1 cellular context compared by ENCODE assay signal in genomic region chr14:49620182-49621113, GRCh38.
TF ChIP-seq lines count a peak whose summit lies in the region.

Gene MGAT2 (plus strand): TSS chr14:49620799. CDS start chr14:49621269, 470 bp downstream.
Gene RPL36AL (minus strand): TSS chr14:49620626. CDS start chr14:49619104, 1,522 bp downstream.

TF ChIP-seq in GM12878, 131 proteins besides CTCF, POLR2A, EP300 and RAD21 (continued from another document and continues in another):
- TF ChIP-seq, protein P1, sequence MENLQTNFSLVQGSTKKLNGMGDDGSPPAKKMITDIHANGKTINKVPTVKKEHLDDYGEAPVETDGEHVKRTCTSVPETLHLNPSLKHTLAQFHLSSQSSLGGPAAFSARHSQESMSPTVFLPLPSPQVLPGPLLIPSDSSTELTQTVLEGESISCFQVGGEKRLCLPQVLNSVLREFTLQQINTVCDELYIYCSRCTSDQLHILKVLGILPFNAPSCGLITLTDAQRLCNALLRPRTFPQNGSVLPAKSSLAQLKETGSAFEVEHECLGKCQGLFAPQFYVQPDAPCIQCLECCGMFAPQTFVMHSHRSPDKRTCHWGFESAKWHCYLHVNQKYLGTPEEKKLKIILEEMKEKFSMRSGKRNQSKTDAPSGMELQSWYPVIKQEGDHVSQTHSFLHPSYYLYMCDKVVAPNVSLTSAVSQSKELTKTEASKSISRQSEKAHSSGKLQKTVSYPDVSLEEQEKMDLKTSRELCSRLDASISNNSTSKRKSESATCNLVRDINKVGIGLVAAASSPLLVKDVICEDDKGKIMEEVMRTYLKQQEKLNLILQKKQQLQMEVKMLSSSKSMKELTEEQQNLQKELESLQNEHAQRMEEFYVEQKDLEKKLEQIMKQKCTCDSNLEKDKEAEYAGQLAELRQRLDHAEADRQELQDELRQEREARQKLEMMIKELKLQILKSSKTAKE (IDR thresholded peaks at IDR 0.05; ENCODE audit: low read depth, poor library complexity, severe bottlenecking): no peak
- TF ChIP-seq ZZZ3 (IDR thresholded peaks at IDR 0.05; ENCODE audit: control insufficient read depth, insufficient read length, low read depth) (no peak), HSF1 (IDR thresholded peaks at IDR 0.05; ENCODE audit: low read depth, low read length) (no peak), GABPA (IDR thresholded peaks at IDR 0.05; ENCODE audit: low read depth) (peak; percentile 90), NR2F1 (conservative IDR thresholded peaks at IDR 0.05) (no peak; the same call in 1 of the 2 replicates), EGR1 (IDR thresholded peaks at IDR 0.05; ENCODE audit: borderline replicate concordance in 1 of 2, low read depth in 2 of 2, low read length in 2 of 2) (0 out of 3 replicates have a peak, but pooled peaks of 1 of the 2 experiments have one; percentile 19), SUZ12 (IDR thresholded peaks at IDR 0.05; ENCODE audit: unreplicated experiment) (no peak), CBX3 (IDR thresholded peaks at IDR 0.05; ENCODE audit: borderline replicate concordance, low read depth) (no peak), BRCA1 (IDR thresholded peaks at IDR 0.05; ENCODE audit: low read depth, low read length) (no peak), RB1 (IDR thresholded peaks at IDR 0.05; ENCODE audit: borderline replicate concordance) (peak; percentile 42), NR2C1 (IDR thresholded peaks at IDR 0.05) (no peak), MTA2 (IDR thresholded peaks at IDR 0.05; ENCODE audit: low read depth) (peak; percentile 37; the same call in 1 of the 2 replicates), TCF12 (IDR thresholded peaks at IDR 0.05; ENCODE audit: low read depth, low read length) (peak; percentile 56; the same call in 1 of the 2 replicates), HDGF (IDR thresholded peaks at IDR 0.05) (peak; percentile 29; the same call in 1 of the 2 replicates), BCLAF1 (IDR thresholded peaks at IDR 0.05) (no peak), ZNF207 (IDR thresholded peaks at IDR 0.05; ENCODE audit: borderline replicate concordance) (peak; percentile 79), JUNB (IDR thresholded peaks at IDR 0.05) (no peak), TBL1XR1 (IDR thresholded peaks at IDR 0.05; ENCODE audit: low read depth, low read length) (0 out of 2 replicates have a peak, but pooled peaks have one; percentile 10), IRF3 (IDR thresholded peaks at IDR 0.05) (peak; percentile 74), MLLT1 (IDR thresholded peaks at IDR 0.05) (peak; percentile 71), ELK1 (IDR thresholded peaks at IDR 0.05; ENCODE audit: low read depth, low read length) (peak; percentile 34; the same call in 1 of the 2 replicates), KAT2A (conservative IDR thresholded peaks at IDR 0.05; ENCODE audit: control insufficient read depth, low read depth, low read length) (no peak)
- TF ChIP-seq, protein P2, sequence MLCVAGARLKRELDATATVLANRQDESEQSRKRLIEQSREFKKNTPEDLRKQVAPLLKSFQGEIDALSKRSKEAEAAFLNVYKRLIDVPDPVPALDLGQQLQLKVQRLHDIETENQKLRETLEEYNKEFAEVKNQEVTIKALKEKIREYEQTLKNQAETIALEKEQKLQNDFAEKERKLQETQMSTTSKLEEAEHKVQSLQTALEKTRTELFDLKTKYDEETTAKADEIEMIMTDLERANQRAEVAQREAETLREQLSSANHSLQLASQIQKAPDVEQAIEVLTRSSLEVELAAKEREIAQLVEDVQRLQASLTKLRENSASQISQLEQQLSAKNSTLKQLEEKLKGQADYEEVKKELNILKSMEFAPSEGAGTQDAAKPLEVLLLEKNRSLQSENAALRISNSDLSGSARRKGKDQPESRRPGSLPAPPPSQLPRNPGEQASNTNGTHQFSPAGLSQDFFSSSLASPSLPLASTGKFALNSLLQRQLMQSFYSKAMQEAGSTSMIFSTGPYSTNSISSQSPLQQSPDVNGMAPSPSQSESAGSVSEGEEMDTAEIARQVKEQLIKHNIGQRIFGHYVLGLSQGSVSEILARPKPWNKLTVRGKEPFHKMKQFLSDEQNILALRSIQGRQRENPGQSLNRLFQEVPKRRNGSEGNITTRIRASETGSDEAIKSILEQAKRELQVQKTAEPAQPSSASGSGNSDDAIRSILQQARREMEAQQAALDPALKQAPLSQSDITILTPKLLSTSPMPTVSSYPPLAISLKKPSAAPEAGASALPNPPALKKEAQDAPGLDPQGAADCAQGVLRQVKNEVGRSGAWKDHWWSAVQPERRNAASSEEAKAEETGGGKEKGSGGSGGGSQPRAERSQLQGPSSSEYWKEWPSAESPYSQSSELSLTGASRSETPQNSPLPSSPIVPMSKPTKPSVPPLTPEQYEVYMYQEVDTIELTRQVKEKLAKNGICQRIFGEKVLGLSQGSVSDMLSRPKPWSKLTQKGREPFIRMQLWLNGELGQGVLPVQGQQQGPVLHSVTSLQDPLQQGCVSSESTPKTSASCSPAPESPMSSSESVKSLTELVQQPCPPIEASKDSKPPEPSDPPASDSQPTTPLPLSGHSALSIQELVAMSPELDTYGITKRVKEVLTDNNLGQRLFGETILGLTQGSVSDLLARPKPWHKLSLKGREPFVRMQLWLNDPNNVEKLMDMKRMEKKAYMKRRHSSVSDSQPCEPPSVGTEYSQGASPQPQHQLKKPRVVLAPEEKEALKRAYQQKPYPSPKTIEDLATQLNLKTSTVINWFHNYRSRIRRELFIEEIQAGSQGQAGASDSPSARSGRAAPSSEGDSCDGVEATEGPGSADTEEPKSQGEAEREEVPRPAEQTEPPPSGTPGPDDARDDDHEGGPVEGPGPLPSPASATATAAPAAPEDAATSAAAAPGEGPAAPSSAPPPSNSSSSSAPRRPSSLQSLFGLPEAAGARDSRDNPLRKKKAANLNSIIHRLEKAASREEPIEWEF (IDR thresholded peaks at IDR 0.05; ENCODE audit: insufficient replicate concordance, low read depth, low read length): no peak
- TF ChIP-seq, protein P3, sequence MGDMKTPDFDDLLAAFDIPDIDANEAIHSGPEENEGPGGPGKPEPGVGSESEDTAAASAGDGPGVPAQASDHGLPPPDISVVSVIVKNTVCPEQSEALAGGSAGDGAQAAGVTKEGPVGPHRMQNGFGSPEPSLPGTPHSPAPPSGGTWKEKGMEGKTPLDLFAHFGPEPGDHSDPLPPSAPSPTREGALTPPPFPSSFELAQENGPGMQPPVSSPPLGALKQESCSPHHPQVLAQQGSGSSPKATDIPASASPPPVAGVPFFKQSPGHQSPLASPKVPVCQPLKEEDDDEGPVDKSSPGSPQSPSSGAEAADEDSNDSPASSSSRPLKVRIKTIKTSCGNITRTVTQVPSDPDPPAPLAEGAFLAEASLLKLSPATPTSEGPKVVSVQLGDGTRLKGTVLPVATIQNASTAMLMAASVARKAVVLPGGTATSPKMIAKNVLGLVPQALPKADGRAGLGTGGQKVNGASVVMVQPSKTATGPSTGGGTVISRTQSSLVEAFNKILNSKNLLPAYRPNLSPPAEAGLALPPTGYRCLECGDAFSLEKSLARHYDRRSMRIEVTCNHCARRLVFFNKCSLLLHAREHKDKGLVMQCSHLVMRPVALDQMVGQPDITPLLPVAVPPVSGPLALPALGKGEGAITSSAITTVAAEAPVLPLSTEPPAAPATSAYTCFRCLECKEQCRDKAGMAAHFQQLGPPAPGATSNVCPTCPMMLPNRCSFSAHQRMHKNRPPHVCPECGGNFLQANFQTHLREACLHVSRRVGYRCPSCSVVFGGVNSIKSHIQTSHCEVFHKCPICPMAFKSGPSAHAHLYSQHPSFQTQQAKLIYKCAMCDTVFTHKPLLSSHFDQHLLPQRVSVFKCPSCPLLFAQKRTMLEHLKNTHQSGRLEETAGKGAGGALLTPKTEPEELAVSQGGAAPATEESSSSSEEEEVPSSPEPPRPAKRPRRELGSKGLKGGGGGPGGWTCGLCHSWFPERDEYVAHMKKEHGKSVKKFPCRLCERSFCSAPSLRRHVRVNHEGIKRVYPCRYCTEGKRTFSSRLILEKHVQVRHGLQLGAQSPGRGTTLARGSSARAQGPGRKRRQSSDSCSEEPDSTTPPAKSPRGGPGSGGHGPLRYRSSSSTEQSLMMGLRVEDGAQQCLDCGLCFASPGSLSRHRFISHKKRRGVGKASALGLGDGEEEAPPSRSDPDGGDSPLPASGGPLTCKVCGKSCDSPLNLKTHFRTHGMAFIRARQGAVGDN (IDR thresholded peaks at IDR 0.05): peak; percentile 34
- TF ChIP-seq, protein P4, sequence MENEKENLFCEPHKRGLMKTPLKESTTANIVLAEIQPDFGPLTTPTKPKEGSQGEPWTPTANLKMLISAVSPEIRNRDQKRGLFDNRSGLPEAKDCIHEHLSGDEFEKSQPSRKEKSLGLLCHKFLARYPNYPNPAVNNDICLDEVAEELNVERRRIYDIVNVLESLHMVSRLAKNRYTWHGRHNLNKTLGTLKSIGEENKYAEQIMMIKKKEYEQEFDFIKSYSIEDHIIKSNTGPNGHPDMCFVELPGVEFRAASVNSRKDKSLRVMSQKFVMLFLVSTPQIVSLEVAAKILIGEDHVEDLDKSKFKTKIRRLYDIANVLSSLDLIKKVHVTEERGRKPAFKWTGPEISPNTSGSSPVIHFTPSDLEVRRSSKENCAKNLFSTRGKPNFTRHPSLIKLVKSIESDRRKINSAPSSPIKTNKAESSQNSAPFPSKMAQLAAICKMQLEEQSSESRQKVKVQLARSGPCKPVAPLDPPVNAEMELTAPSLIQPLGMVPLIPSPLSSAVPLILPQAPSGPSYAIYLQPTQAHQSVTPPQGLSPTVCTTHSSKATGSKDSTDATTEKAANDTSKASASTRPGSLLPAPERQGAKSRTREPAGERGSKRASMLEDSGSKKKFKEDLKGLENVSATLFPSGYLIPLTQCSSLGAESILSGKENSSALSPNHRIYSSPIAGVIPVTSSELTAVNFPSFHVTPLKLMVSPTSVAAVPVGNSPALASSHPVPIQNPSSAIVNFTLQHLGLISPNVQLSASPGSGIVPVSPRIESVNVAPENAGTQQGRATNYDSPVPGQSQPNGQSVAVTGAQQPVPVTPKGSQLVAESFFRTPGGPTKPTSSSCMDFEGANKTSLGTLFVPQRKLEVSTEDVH (IDR thresholded peaks at IDR 0.05; ENCODE audit: low read depth, partially characterized antibody): no peak
